Comparison of ENCODE assay signal across 8 cellular contexts in genomic region chr2:40488927-40489677, GRCh38. TPM values are rescaled to one million over a fixed set of nuclear protein-coding genes. Genes with fewer than 3 reads are reported as not detected.
DNase-seq lines count a peak whose midpoint lies in the region; ATAC-seq and TF ChIP-seq lines count a peak whose summit lies in the region.

No MANE protein-coding gene starts in this region.

- DNase-seq in AG04449 (ENCODE audit: low read depth, low spot score) (no peak), astrocyte of the spinal cord (ENCODE audit: low read depth, low spot score) (peak; percentile 44), mesenchymal stem cell (peak; percentile 65), body of pancreas (no peak), DMS79 treated with DMSO at 0.1 percent for 48 hours (lab: John Stamatoyannopoulos, UW) (no peak), H9 (no peak)

- no peak overlapping the region for H4K5ac ChIP-seq in H9 (ENCODE audit: insufficient read length, low read depth, low read length)

- H3K4ac ChIP-seq in mesenchymal stem cell (ENCODE audit: low read depth in 1 of 2, low read length in 2 of 2) (no peak overlapping the region), H9 (ENCODE audit: low read depth, low read length) (no peak overlapping the region)

- no peaks in the 10 kb centered on the region for H3K79me2 ChIP-seq in H9 (ENCODE audit: insufficient read depth, low read length)

- H4K91ac ChIP-seq in mesenchymal stem cell (ENCODE audit: low read length): no peak overlapping the region
- no peak overlapping the region for H4K91ac ChIP-seq in H9 (ENCODE audit: insufficient read length, low read depth, low read length)

- H3K4me1 ChIP-seq in mesenchymal stem cell (ENCODE audit: control insufficient read depth, insufficient read depth, low read depth, low read length) (no peaks in the 10 kb centered on the region), body of pancreas (peaks cover 16% of the 10 kb centered on the region), H9 (ENCODE audit: insufficient read depth, low read length) (no peaks in the 10 kb centered on the region)

- no peak overlapping the region for H4K8ac ChIP-seq in mesenchymal stem cell (ENCODE audit: low read length)
- no peak overlapping the region for H4K8ac ChIP-seq in H9 (replicated peaks; ENCODE audit: insufficient read length, low read depth, low read length)

- H3K27me3 Mint-ChIP-seq in H9 (ENCODE audit: low read depth): no peaks in the 10 kb centered on the region

- H2BK5ac ChIP-seq in mesenchymal stem cell (ENCODE audit: low read depth, low read length, poor library complexity, severe bottlenecking) (no peak overlapping the region), H9 (ENCODE audit: insufficient read length, low read length) (no peak overlapping the region)

- ATAC-seq in HG02852 (IDR thresholded peaks at IDR 0.05; ENCODE audit: unreplicated experiment) (peak; percentile 50), body of pancreas (no peak), HG03095 (IDR thresholded peaks at IDR 0.05; ENCODE audit: unreplicated experiment) (no peak)

- no peak overlapping the region for H3T11ph ChIP-seq in H9 (ENCODE audit: low read length)

- no peak for TF ChIP-seq CTCF in AG04449 (IDR thresholded peaks at IDR 0.05; ENCODE audit: insufficient read depth, low read length, missing control alignments)
- no peak for TF ChIP-seq CTCF in astrocyte of the spinal cord (IDR thresholded peaks at IDR 0.05; ENCODE audit: low read depth, low read length)
- no peak for TF ChIP-seq CTCF in body of pancreas (IDR thresholded peaks at IDR 0.05)
- TF ChIP-seq CTCF in H9 (conservative IDR thresholded peaks at IDR 0.05): no peak

- H3K9me3 ChIP-seq in mesenchymal stem cell (ENCODE audit: control insufficient read depth, low read length): no peaks in the 10 kb centered on the region
- H3K9me3 ChIP-seq in body of pancreas: no peaks in the 10 kb centered on the region
- H3K9me3 ChIP-seq in H9 (ENCODE audit: control insufficient read depth, low read depth, low read length): no peaks in the 10 kb centered on the region

- no peak overlapping the region for H3K56ac ChIP-seq in H9 (ENCODE audit: insufficient read length, low read depth, low read length)

- H3K36me3 Mint-ChIP-seq in H9 (ENCODE audit: insufficient read depth in 1 of 3, low read depth in 3 of 3): no peaks in the 10 kb centered on the region

- H2BK120ac ChIP-seq in mesenchymal stem cell (ENCODE audit: low read depth, low read length) (no peak overlapping the region), H9 (ENCODE audit: low read depth, low read length, poor library complexity, severe bottlenecking) (no peak overlapping the region)

- H3K4me2 ChIP-seq in mesenchymal stem cell (ENCODE audit: low read length, poor library complexity, severe bottlenecking) (peak overlapping the region; percentile 38), H9 (ENCODE audit: insufficient read depth, insufficient read length, low read length) (no peak overlapping the region)

- no peaks in the 10 kb centered on the region for H3K79me1 ChIP-seq in mesenchymal stem cell (replicated peaks; ENCODE audit: low read length, poor library complexity, severe bottlenecking)
- no peaks in the 10 kb centered on the region for H3K79me1 ChIP-seq in H9 (ENCODE audit: insufficient read depth, low read depth, low read length, poor library complexity, severe bottlenecking)

- H3K23ac ChIP-seq in mesenchymal stem cell (ENCODE audit: low read length in 2 of 2) (no peak overlapping the region), H9 (ENCODE audit: insufficient read length, low read depth, low read length) (no peak overlapping the region)

- CTCF ChIA-PET in AG04449 (lab: Yijun Ruan, JAX): interaction anchor here (0.7 to 4.2 kb wide), 10 partner anchors 9 to 285 kb away, joined by 3 to 32 read pairs (median 4); no protein-coding TSS in a partner anchor

- no peaks in the 10 kb centered on the region for H4K20me1 ChIP-seq in H9 (ENCODE audit: control insufficient read depth, insufficient read depth, insufficient read length)

- peak overlapping the region in 1 of 3 experiments; percentile 19; a peak in 2 of 7 replicates for H3K27ac Mint-ChIP-seq in H9

- H3K36me3 ChIP-seq in mesenchymal stem cell (ENCODE audit: control insufficient read depth in 1 of 2, insufficient read depth in 2 of 2, low read depth in 1 of 2, low read length in 2 of 2): no peaks in the 10 kb centered on the region
- H3K36me3 ChIP-seq in body of pancreas (replicated peaks in 1 of 2; ENCODE audit: insufficient read depth in 1 of 2, low read depth in 2 of 2): no peaks in the 10 kb centered on the region

- in situ Hi-C loops in astrocyte of the spinal cord (cut with HindIII; ENCODE audit: low sequenced_read_pairs): no loop called here

- no peak overlapping the region for H3K27ac ChIP-seq in mesenchymal stem cell (ENCODE audit: low read length, poor library complexity, severe bottlenecking)
- H3K27ac ChIP-seq in body of pancreas: no peak overlapping the region
- no peak overlapping the region for H3K27ac ChIP-seq in H9 (ENCODE audit: insufficient read length, low read depth, low read length)

- H2AK5ac ChIP-seq in mesenchymal stem cell (ENCODE audit: low read length, severe bottlenecking) (no peak overlapping the region), H9 (ENCODE audit: insufficient read length, low read length) (no peak overlapping the region)

- H2BK15ac ChIP-seq in mesenchymal stem cell (ENCODE audit: low read depth, poor library complexity, severe bottlenecking): no peak overlapping the region
- H2BK15ac ChIP-seq in H9 (ENCODE audit: low read depth, low read length): no peak overlapping the region

- H2AFZ ChIP-seq in mesenchymal stem cell (ENCODE audit: low read depth, low read length) (no peak overlapping the region), H9 (ENCODE audit: low read length) (no peak overlapping the region)

- intact Hi-C loops in body of pancreas (cut with DNase I): no loop called here

- WGBS in mesenchymal stem cell: 96% methylated on average over 7 of the region's 11 CpGs
- 45 to 63% methylated on average over 11 of the region's 11 CpGs for WGBS in body of pancreas, 2 donors
- WGBS in H9 (ENCODE audit: extremely low coverage, insufficient read length, low lambda C conversion rate): no CpG with 5 or more reads among the region's 11 CpGs

- H3K4me3 ChIP-seq in AG04449 (ENCODE audit: low read depth, low read length) (peak overlapping the region; percentile 18), astrocyte of the spinal cord (ENCODE audit: low read depth, low read length) (no peak overlapping the region), mesenchymal stem cell (ENCODE audit: insufficient read depth in 1 of 2, low read depth in 1 of 2, low read length in 2 of 2) (peak overlapping the region in 1 of 2 experiments; percentile 76), body of pancreas (no peak overlapping the region)

- no peak overlapping the region for H2BK20ac ChIP-seq in H9 (ENCODE audit: low read depth, low read length, poor library complexity, severe bottlenecking)

- peaks cover 4 to 9% of the 10 kb centered on the region in 2 experiments for H3K4me1 Mint-ChIP-seq in H9

- no peaks in the 10 kb centered on the region for H3K23me2 ChIP-seq in H9 (ENCODE audit: insufficient read length, low read depth, low read length, poor library complexity, severe bottlenecking)

- POLR2A ChIA-PET in AG04449 (lab: Yijun Ruan, JAX): interaction anchor here (0.6 kb wide), 1 partner anchor 399 kb away, joined by 3 read pairs; no protein-coding TSS in a partner anchor

- H3K14ac ChIP-seq in mesenchymal stem cell (ENCODE audit: low read length in 2 of 2) (no peak overlapping the region), H9 (ENCODE audit: insufficient read depth, low read length) (no peak overlapping the region)

- H2BK12ac ChIP-seq in mesenchymal stem cell (ENCODE audit: low read length in 2 of 2) (no peak overlapping the region), H9 (ENCODE audit: insufficient read length, low read depth, low read length) (no peak overlapping the region)

- peak overlapping the region; percentile 78 for H3K9ac ChIP-seq in mesenchymal stem cell (ENCODE audit: low read length)
- no peak overlapping the region for H3K9ac ChIP-seq in H9 (ENCODE audit: extremely low read depth, insufficient read length, low read length)

- H3K18ac ChIP-seq in mesenchymal stem cell (ENCODE audit: low read depth in 1 of 2, low read length in 2 of 2): no peak overlapping the region
- no peak overlapping the region for H3K18ac ChIP-seq in H9 (ENCODE audit: insufficient read length, low read depth, low read length)

- TF ChIP-seq POLR2A in body of pancreas (IDR thresholded peaks at IDR 0.05): no peak

- H3K4me3 Mint-ChIP-seq in H9: no peak overlapping the region

- H3K27me3 ChIP-seq in mesenchymal stem cell (ENCODE audit: control insufficient read depth in 1 of 2, insufficient read depth in 1 of 2, low read length in 2 of 2) (no peaks in the 10 kb centered on the region), body of pancreas (no peaks in the 10 kb centered on the region), H9 (ENCODE audit: insufficient read depth, low read length) (no peaks in the 10 kb centered on the region)

- peaks cover 0 to 2% of the 10 kb centered on the region in 2 experiments; a peak in 1 of 5 replicates for H3K9me3 Mint-ChIP-seq in H9

RNA-seq across cellular contexts. Expression of gene SLC8A1, which starts 37.2 kb away (rescaled TPM):
- polyA plus RNA-seq in mesenchymal stem cell (2013, experiment 1 of 2): 0.93 TPM
- polyA plus RNA-seq in mesenchymal stem cell (2013, experiment 2 of 2): 1.2 TPM
- 1 to 10 TPM in 1 of 2 donors, under 1 TPM in 1; 0.66 to 7.8 TPM for total RNA-seq in body of pancreas
- 1.7 and 1.9 TPM in 2 replicates for total RNA-seq in H9 (2021)

Comparison
In these comparisons a context has a peak if more than half of its experiments do, and no peak if none do; other contexts are left out.
1. DNase-seq: peak in astrocyte of the spinal cord (single experiment) and mesenchymal stem cell (single experiment); none in AG04449 (single experiment), body of pancreas (0 of 4), DMS79 treated with DMSO at 0.1 percent for 48 hours (single experiment) and H9 (single experiment).